8 cellular contexts compared by ENCODE assay signal in genomic region chr2:62706721-62707516, GRCh38. TPM values are rescaled to one million over a fixed set of nuclear protein-coding genes. Genes with fewer than 3 reads are reported as not detected.
DNase-seq lines count a peak whose midpoint lies in the region; ATAC-seq and TF ChIP-seq lines count a peak whose summit lies in the region.

No MANE protein-coding gene starts in this region.

- H3K9me3 ChIP-seq in NT2/D1 (ENCODE audit: insufficient read depth, low read length), result peaks cover 15% of the 10 kb centered on the region
- no peaks in the 10 kb centered on the region for H3K9me3 ChIP-seq in prostate gland

- DNase-seq in GM12864 (ENCODE audit: low read depth), result no peak
- DNase-seq in NT2/D1 (ENCODE audit: low read depth, low spot score), result no peak
- DNase-seq in epithelial cell of esophagus (ENCODE audit: low read depth), result peak; percentile 13
- DNase-seq in prostate gland (ENCODE audit: low spot score), result no peak
- DNase-seq in left colon, result no peak
- no peak for DNase-seq in effector CD4-positive, alpha-beta T cell
- DNase-seq in CD1c-positive myeloid dendritic cell (ENCODE audit: extremely low spot score), result no peak

- no peaks in the 10 kb centered on the region for H3K4me1 ChIP-seq in NT2/D1 (ENCODE audit: insufficient read depth, insufficient read length)
- H3K4me1 ChIP-seq in prostate gland (replicated peaks), result no peaks in the 10 kb centered on the region

- H3K4me3 ChIP-seq in GM12864 (ENCODE audit: low read depth, low read length) (peak overlapping the region; percentile 73), NT2/D1 (ENCODE audit: insufficient read length, low read depth) (peak overlapping the region; percentile 71), epithelial cell of esophagus (ENCODE audit: low read length) (peak overlapping the region; percentile 84), prostate gland (peak overlapping the region; percentile 89 to 95)

- no peak for TF ChIP-seq CTCF in GM12864 (IDR thresholded peaks at IDR 0.05; ENCODE audit: low read depth, low read length, missing control alignments)
- TF ChIP-seq CTCF in epithelial cell of esophagus (IDR thresholded peaks at IDR 0.05; ENCODE audit: insufficient read depth, low read depth, low read length, missing control alignments), result no peak
- TF ChIP-seq CTCF in prostate gland (IDR thresholded peaks at IDR 0.05), result no peak

- peak overlapping the region; percentile 85 for H3K9ac ChIP-seq in NT2/D1 (ENCODE audit: insufficient read length, low read depth)

- ATAC-seq in left colon (no peak), GM18519 (IDR thresholded peaks at IDR 0.05; ENCODE audit: low FRiP score, unreplicated experiment) (no peak)

- intact Hi-C loops in prostate gland (cut with DNase I), result loop anchor here (2.0 to 5.0 kb wide), 5 partner anchors 45 to 510 kb away; partner anchors contain the start of gene B3GNT2
- intact Hi-C loops in left colon (cut with DNase I, micrococcal nuclease), result no loop called here

- no peak for TF ChIP-seq POLR2A in prostate gland (IDR thresholded peaks at IDR 0.05)

- no peaks in the 10 kb centered on the region for H3K27me3 ChIP-seq in NT2/D1 (ENCODE audit: insufficient read depth, insufficient read length)
- no peaks in the 10 kb centered on the region for H3K27me3 ChIP-seq in prostate gland (replicated peaks; ENCODE audit: insufficient read depth)

- H3K27ac ChIP-seq in prostate gland, result peak overlapping the region; percentile 92 to 93

- H3K36me3 ChIP-seq in NT2/D1 (ENCODE audit: insufficient read depth, insufficient read length, low read length), result peaks cover 35% of the 10 kb centered on the region
- no peaks in the 10 kb centered on the region for H3K36me3 ChIP-seq in prostate gland

- 77% methylated on average over 7 of the region's 7 CpGs for WGBS in prostate gland

RNA-seq across cellular contexts. Expression of gene EHBP1, which starts 1.4 kb away (rescaled TPM):
- total RNA-seq in prostate gland (10 to 100 TPM; 26.5 to 30.3 TPM), left colon (10 to 100 TPM; 22.6 to 32.1 TPM)
